In the genomic region with DNA sequence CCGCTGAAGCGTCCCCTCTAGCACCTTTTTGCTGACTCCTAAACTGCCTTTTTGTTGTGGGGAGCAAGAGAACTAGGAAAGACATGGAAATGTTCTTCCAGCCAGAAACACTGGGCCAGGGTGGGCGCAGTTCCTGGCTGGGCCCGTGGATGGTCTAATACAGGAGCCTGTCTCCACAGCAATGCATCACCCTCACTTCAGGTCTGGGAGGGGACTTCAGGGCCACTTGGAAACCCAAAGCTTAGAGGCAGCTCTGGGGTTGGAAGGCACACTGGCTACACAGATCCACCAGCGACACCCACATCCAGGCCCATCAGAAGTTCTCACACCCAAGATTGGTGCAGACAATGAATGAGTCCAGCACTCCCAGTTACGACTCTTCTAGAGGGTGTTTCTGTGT, we compare ENCODE assay signal across 9 cellular contexts.
DNase-seq lines count a peak whose midpoint lies in the region; ATAC-seq and TF ChIP-seq lines count a peak whose summit lies in the region.
"Had no signal": no experiment of that assay in that cellular context is flagged by ENCODE, and none has a peak within 500 bp of the region (broad histone marks: within the 10 kb centered on the region; RNA-seq: fewer than 3 reads in every experiment).

No MANE protein-coding gene starts in this region.

- H3K27me3 Mint-ChIP-seq in IgD-negative memory B cell, result no peaks in the 10 kb centered on the region
- no peaks in the 10 kb centered on the region for H3K27me3 Mint-ChIP-seq in activated T-cell treated with anti-CD3 and anti-CD28 coated beads, Interleukin-2, amount 50 U/mL, for 72 hours (ENCODE audit: low read depth)
- no peaks in the 10 kb centered on the region for H3K27me3 Mint-ChIP-seq in stimulated activated memory B cell treated with anti-CD40 and anti-IgM and Interleukin-4, amounts not matched to agents 10 μg/mL and 1 μg/mL and 100 μg/mL, for 72 hours

- H2AFZ ChIP-seq in hepatocyte, result no peak overlapping the region

- peaks cover 27% of the 10 kb centered on the region for H3K4me1 ChIP-seq in hepatocyte (ENCODE audit: insufficient read depth)

- H4K20me1 ChIP-seq in hepatocyte (ENCODE audit: insufficient read depth, poor library complexity, severe bottlenecking), result no peaks in the 10 kb centered on the region

- H3K27ac ChIP-seq in hepatocyte, result peak overlapping the region; percentile 83

- H3K27me3 ChIP-seq in hepatocyte, result no peaks in the 10 kb centered on the region

- no peak for DNase-seq in activated T-cell treated with anti-CD3 and anti-CD28 coated beads, Interleukin-2, amount 50 U/mL, for 72 hours
- DNase-seq in hepatocyte (ENCODE audit: low spot score), result no peak
- no peak for DNase-seq in LoVo (ENCODE audit: low spot score)
- no peak for DNase-seq in cerebellar nuclear complex (lab: John Stamatoyannopoulos, UW)
- DNase-seq: RPMI8226 had no signal

- no peaks in the 10 kb centered on the region for H3K9me3 ChIP-seq in hepatocyte (ENCODE audit: low read depth)

- no peaks in the 10 kb centered on the region for H3K9me3 Mint-ChIP-seq in IgD-negative memory B cell
- no peaks in the 10 kb centered on the region for H3K9me3 Mint-ChIP-seq in activated T-cell treated with anti-CD3 and anti-CD28 coated beads, Interleukin-2, amount 50 U/mL, for 72 hours
- no peaks in the 10 kb centered on the region for H3K9me3 Mint-ChIP-seq in stimulated activated memory B cell treated with anti-CD40 and anti-IgM and Interleukin-4, amounts not matched to agents 10 μg/mL and 1 μg/mL and 100 μg/mL, for 72 hours

- peaks cover 9% of the 10 kb centered on the region for H3K36me3 Mint-ChIP-seq in IgD-negative memory B cell
- H3K36me3 Mint-ChIP-seq in activated T-cell treated with anti-CD3 and anti-CD28 coated beads, Interleukin-2, amount 50 U/mL, for 72 hours (ENCODE audit: insufficient read depth in 2 of 2), result peaks cover 52 to 84% of the 10 kb centered on the region in 2 donors
- H3K36me3 Mint-ChIP-seq in stimulated activated memory B cell treated with anti-CD40 and anti-IgM and Interleukin-4, amounts not matched to agents 10 μg/mL and 1 μg/mL and 100 μg/mL, for 72 hours, result peaks cover 74% of the 10 kb centered on the region

- no peak overlapping the region for H3K4me2 ChIP-seq in hepatocyte

- no peak for ATAC-seq in activated T-cell treated with anti-CD3 and anti-CD28 coated beads, Interleukin-2, amount 50 U/mL, for 72 hours (replicated peaks in 1 of 2)
- ATAC-seq in stimulated activated memory B cell treated with anti-CD40 and anti-IgM and Interleukin-4, amounts not matched to agents 10 μg/mL and 1 μg/mL and 100 μg/mL, for 72 hours, result no peak
- ATAC-seq in HG02763 (IDR thresholded peaks at IDR 0.05; ENCODE audit: unreplicated experiment), result no peak
- no peak for ATAC-seq in HG03521 (IDR thresholded peaks at IDR 0.05; ENCODE audit: unreplicated experiment)

- peak overlapping the region in 1 of 4 donors; percentile 61 for H3K4me3 Mint-ChIP-seq in IgD-negative memory B cell
- H3K4me3 Mint-ChIP-seq in activated T-cell treated with anti-CD3 and anti-CD28 coated beads, Interleukin-2, amount 50 U/mL, for 72 hours, result peak overlapping the region; percentile 80 to 95
- no peak overlapping the region for H3K4me3 Mint-ChIP-seq in stimulated activated memory B cell treated with anti-CD40 and anti-IgM and Interleukin-4, amounts not matched to agents 10 μg/mL and 1 μg/mL and 100 μg/mL, for 72 hours

- no peak for TF ChIP-seq CTCF in hepatocyte (IDR thresholded peaks at IDR 0.05; ENCODE audit: poor library complexity)

- H3K27ac Mint-ChIP-seq in IgD-negative memory B cell, result peak overlapping the region; percentile 11 to 83 (median 53)
- peak overlapping the region; percentile 100 for H3K27ac Mint-ChIP-seq in activated T-cell treated with anti-CD3 and anti-CD28 coated beads, Interleukin-2, amount 50 U/mL, for 72 hours
- peak overlapping the region; percentile 95 for H3K27ac Mint-ChIP-seq in stimulated activated memory B cell treated with anti-CD40 and anti-IgM and Interleukin-4, amounts not matched to agents 10 μg/mL and 1 μg/mL and 100 μg/mL, for 72 hours

- H3K9me2 ChIP-seq in hepatocyte (replicated peaks; ENCODE audit: insufficient read depth), result no peaks in the 10 kb centered on the region

- no peaks in the 10 kb centered on the region for H3K36me3 ChIP-seq in hepatocyte (replicated peaks; ENCODE audit: insufficient read depth, low read depth)

- H3K4me1 Mint-ChIP-seq in IgD-negative memory B cell, result peaks cover 64 to 84% (median 64%) of the 10 kb centered on the region in 3 donors
- peaks cover 100% of the 10 kb centered on the region for H3K4me1 Mint-ChIP-seq in activated T-cell treated with anti-CD3 and anti-CD28 coated beads, Interleukin-2, amount 50 U/mL, for 72 hours (ENCODE audit: low read depth)
- H3K4me1 Mint-ChIP-seq in stimulated activated memory B cell treated with anti-CD40 and anti-IgM and Interleukin-4, amounts not matched to agents 10 μg/mL and 1 μg/mL and 100 μg/mL, for 72 hours, result peaks cover 92% of the 10 kb centered on the region

- peaks cover 8% of the 10 kb centered on the region for H3K79me2 ChIP-seq in hepatocyte

- H3K4me3 ChIP-seq in hepatocyte, result no peak overlapping the region

- WGBS in hepatocyte (ENCODE audit: low lambda C conversion rate, missing lambda C conversion rate), result 93% methylated on average over 6 of the region's 6 CpGs
